In the genomic region with DNA sequence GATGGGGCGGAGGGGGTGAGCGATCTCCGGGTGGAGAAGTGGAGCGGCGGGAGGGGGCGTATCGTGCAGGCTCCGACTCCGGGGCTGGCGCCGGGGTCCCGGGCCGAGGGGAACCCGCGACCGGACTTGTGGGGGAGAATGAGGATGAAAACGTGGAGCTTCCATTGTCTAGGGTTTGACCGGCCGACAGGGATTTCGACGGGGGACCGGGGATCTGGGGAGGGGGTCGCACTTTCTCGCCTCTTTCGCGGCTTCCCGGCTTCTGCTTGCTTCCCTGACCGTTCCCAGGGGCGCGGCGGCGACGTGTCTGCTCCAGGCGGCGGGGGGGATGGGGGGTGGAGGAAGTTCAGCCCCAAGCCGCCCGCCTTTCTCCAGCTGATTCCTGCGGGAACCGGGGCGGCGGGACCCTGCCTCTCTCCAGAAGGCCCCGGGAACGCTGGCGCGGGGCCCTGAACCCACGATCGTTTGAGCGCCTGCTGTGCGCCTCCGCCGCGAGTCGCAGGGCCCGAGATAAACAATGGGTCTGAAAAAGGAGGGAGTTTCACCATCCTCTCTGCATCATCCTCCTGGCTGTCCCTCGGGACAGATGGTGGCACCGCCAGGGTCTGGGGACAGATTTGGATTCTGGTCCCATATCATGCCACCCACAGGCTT, we compare ENCODE assay signal across 8 cellular contexts. TPM values are rescaled to one million over a fixed set of nuclear protein-coding genes. Genes with fewer than 3 reads are reported as not detected.
DNase-seq lines count a peak whose midpoint lies in the region; TF ChIP-seq lines count a peak whose summit lies in the region.

No MANE protein-coding gene starts in this region.

- intact Hi-C loops in colonic mucosa (cut with DNase I): no loop called here
- intact Hi-C loops in testis (cut with DNase I; ENCODE audit: low total_unique reads): no loop called here

- WGBS in testis, 2 donors: 1% methylated on average over 28 to 52 of the region's 56 CpGs

- H3K9me3 ChIP-seq in colonic mucosa (no peaks in the 10 kb centered on the region), testis (no peaks in the 10 kb centered on the region)

- H3K4me3 ChIP-seq in colonic mucosa (peak overlapping the region; percentile 92), testis (peak overlapping the region; percentile 79 to 100)

- no peak for TF ChIP-seq POLR2A in testis (IDR thresholded peaks at IDR 0.05)

- peaks cover 19% of the 10 kb centered on the region for H3K4me1 ChIP-seq in colonic mucosa
- peaks cover 35% of the 10 kb centered on the region for H3K4me1 ChIP-seq in testis

- H3K9ac ChIP-seq in colonic mucosa (ENCODE audit: low read depth in 2 of 2, low read length in 2 of 2): peak overlapping the region; percentile 98 to 100

- no peak for TF ChIP-seq CTCF in colonic mucosa (IDR thresholded peaks at IDR 0.05)
- TF ChIP-seq CTCF in testis (IDR thresholded peaks at IDR 0.05): no peak

- H3K36me3 ChIP-seq in colonic mucosa: peaks cover 14% of the 10 kb centered on the region
- H3K36me3 ChIP-seq in testis (ENCODE audit: low read depth, missing control alignments): no peaks in the 10 kb centered on the region

- H3K27ac ChIP-seq in colonic mucosa: peak overlapping the region; percentile 100
- H3K27ac ChIP-seq in testis: peak overlapping the region; percentile 100

- H3K27me3 ChIP-seq in colonic mucosa (no peaks in the 10 kb centered on the region), testis (no peaks in the 10 kb centered on the region)

- peak; percentile 25 for DNase-seq in stimulated activated CD4-positive, alpha-beta T cell treated with anti-CD3 and anti-CD28 coated beads, Interleukin-4, amount 100 ng/mL, for 1 hour
- DNase-seq in stimulated activated CD4-positive, alpha-beta T cell treated with anti-CD3 and anti-CD28 coated beads, Interleukin-12 subunit alpha, Interleukin-12 subunit beta, amount 100 ng/mL, for 4 hours: no peak
- DNase-seq in SK-N-DZ (ENCODE audit: low spot score) (peak; percentile 38), colonic mucosa (peak; percentile 78), lung microvascular endothelial cell (ENCODE audit: low read depth in 2 of 2) (peak; percentile 47 to 49), testis (peak; percentile 62), amniotic stem cell (lab: John Stamatoyannopoulos, UW) (no peak), AG20443 (ENCODE audit: low spot score) (no peak)

RNA-seq across cellular contexts. Expression of gene TPM4, which starts 0.8 kb away (rescaled TPM):
- polyA plus RNA-seq in SK-N-DZ (2014; cell fraction: cytosol; rRNA removed): 173 and 190 TPM in 2 replicates
- polyA plus RNA-seq in SK-N-DZ (2014; cell fraction: nucleus; rRNA removed): 78.2 and 86.9 TPM in 2 replicates
- total RNA-seq in colonic mucosa (100 to 1,000 TPM; 261 to 388 TPM), lung microvascular endothelial cell (301 and 363 TPM in 2 replicates), testis (100 to 1,000 TPM; 212 to 271 TPM)
- polyA plus RNA-seq in testis (ENCODE audit: insufficient read depth, low read depth, low replicate concordance): 227 TPM

RNA-seq across cellular contexts. Expression of gene RAB8A, which starts 34.6 kb away (rescaled TPM):
- polyA plus RNA-seq in SK-N-DZ (2014; cell fraction: cytosol; rRNA removed): 44.3 and 48.2 TPM in 2 replicates
- 19.6 and 19.9 TPM in 2 replicates for polyA plus RNA-seq in SK-N-DZ (2014; cell fraction: nucleus; rRNA removed)
- total RNA-seq in colonic mucosa: 100 to 1,000 TPM; 127 to 145 TPM
- 79.8 and 114 TPM in 2 replicates for total RNA-seq in lung microvascular endothelial cell
- total RNA-seq in testis: 10 to 100 TPM; 63.3 to 69.0 TPM
- polyA plus RNA-seq in testis (ENCODE audit: insufficient read depth, low read depth, low replicate concordance): 45.9 TPM

Comparison
In these comparisons a context has a peak if more than half of its experiments do, and no peak if none do; other contexts are left out.
1. DNase-seq: peak in stimulated activated CD4-positive, alpha-beta T cell treated with anti-CD3 and anti-CD28 coated beads, Interleukin-4, amount 100 ng/mL, for 1 hour (single experiment), SK-N-DZ (single experiment), colonic mucosa (single experiment), lung microvascular endothelial cell (2 of 2) and testis (single experiment); none in stimulated activated CD4-positive, alpha-beta T cell treated with anti-CD3 and anti-CD28 coated beads, Interleukin-12 subunit alpha, Interleukin-12 subunit beta, amount 100 ng/mL, for 4 hours (single experiment), amniotic stem cell (single experiment) and AG20443 (single experiment).